34 cellular contexts compared by ENCODE assay signal in genomic region chr4:89125901-89126435, GRCh38.
"Had no signal": no experiment of that assay in that cellular context is flagged by ENCODE, and none has a peak within 500 bp of the region (broad histone marks: within the 10 kb centered on the region; RNA-seq: fewer than 3 reads in every experiment).

No MANE protein-coding gene starts in this region.

- H3K36me3 Mint-ChIP-seq: activated CD4-positive, alpha-beta memory T cell treated with anti-CD3 and anti-CD28 coated beads for 36 hours; activated naive CD4-positive, alpha-beta T cell treated with anti-CD3 and anti-CD28 coated beads, Interleukin-2, amount 50 U/mL, for 72 hours; activated naive CD8-positive, alpha-beta T cell treated with anti-CD3 and anti-CD28 coated beads for 36 hours had no signal

- H3K27me3 ChIP-seq: adrenal gland, body of pancreas, brain microvascular endothelial cell, breast epithelium had no signal

- H3K27ac ChIP-seq: adrenal gland, body of pancreas, brain microvascular endothelial cell, breast epithelium, VCaP had no signal

- H3K9me3 Mint-ChIP-seq: activated B cell treated with CpG ODN at 0.5 μM for 24 hours; activated CD4-positive, alpha-beta memory T cell treated with anti-CD3 and anti-CD28 coated beads for 36 hours; activated CD8-positive, alpha-beta T cell treated with anti-CD3 and anti-CD28 coated beads for 36 hours; activated naive CD4-positive, alpha-beta T cell treated with anti-CD3 and anti-CD28 coated beads for 36 hours; activated naive CD4-positive, alpha-beta T cell treated with anti-CD3 and anti-CD28 coated beads, Interleukin-2, amount 50 U/mL, for 72 hours; activated naive CD8-positive, alpha-beta T cell treated with anti-CD3 and anti-CD28 coated beads for 36 hours; activated T-cell treated with anti-CD3 and anti-CD28 coated beads, Interleukin-2, amount 50 U/mL, for 4 hours; activated T-cell treated with anti-CD3 and anti-CD28 coated beads, Interleukin-2, amount 50 U/mL, for 72 hours; activated T-helper 1 cell treated with anti-CD3 and anti-CD28 coated beads, Interleukin-12 subunit alpha, Interleukin-12 subunit beta, Interleukin-2, Interleukin-4 antibody, amounts not matched to agents 30 ng/mL and 10 ng/mL and 1 ng/mL, durations not matched to agents 14 hours and 24 hours and 36 hours; activated T-helper 17 cell treated with anti-CD3 and anti-CD28 coated beads, Interleukin-2, amount 50 U/mL, for 72 hours; T-helper 2 cell treated with Interferon-gamma antibody and Interleukin-4, amounts not matched to agents 5 μg/mL and 100 μg/mL, for 36 hours had no signal

- H3K4me3 ChIP-seq: adrenal gland, body of pancreas, breast epithelium had no signal

- H3K27me3 Mint-ChIP-seq: activated B cell treated with CpG ODN at 0.5 μM for 24 hours; activated CD8-positive, alpha-beta T cell treated with anti-CD3 and anti-CD28 coated beads for 36 hours had no signal

- H3K36me3 ChIP-seq: adrenal gland, brain microvascular endothelial cell, breast epithelium had no signal

- H3K4me3 Mint-ChIP-seq: activated B cell treated with CpG ODN at 0.5 μM for 24 hours; activated CD4-positive, alpha-beta memory T cell treated with anti-CD3 and anti-CD28 coated beads for 36 hours; activated CD4-positive, alpha-beta T cell treated with anti-CD3 and anti-CD28 coated beads, Interleukin-2, amount 10 ng/mL, durations not matched to agents 24 days and 14 days; activated CD8-positive, alpha-beta T cell treated with anti-CD3 and anti-CD28 coated beads for 36 hours; activated naive CD4-positive, alpha-beta T cell treated with anti-CD3 and anti-CD28 coated beads for 36 hours; activated naive CD8-positive, alpha-beta T cell treated with anti-CD3 and anti-CD28 coated beads for 36 hours; activated T-cell treated with anti-CD3 and anti-CD28 coated beads, Interleukin-2, amount 50 U/mL, for 4 hours; activated T-cell treated with anti-CD3 and anti-CD28 coated beads, Interleukin-2, amount 50 U/mL, for 72 hours; activated T-helper 1 cell treated with anti-CD3 and anti-CD28 coated beads, Interleukin-12 subunit alpha, Interleukin-12 subunit beta, Interleukin-2, Interleukin-4 antibody, amounts not matched to agents 30 ng/mL and 10 ng/mL and 1 ng/mL, durations not matched to agents 14 hours and 24 hours and 36 hours; activated T-helper 17 cell treated with anti-CD3 and anti-CD28 coated beads, Interleukin-2, amount 50 U/mL, for 72 hours; T-helper 2 cell treated with Interferon-gamma antibody and Interleukin-4, amounts not matched to agents 5 μg/mL and 100 μg/mL, for 36 hours had no signal

- ATAC-seq: activated CD8-positive, alpha-beta T cell treated with anti-CD3 and anti-CD28 coated beads for 36 hours; activated naive CD4-positive, alpha-beta T cell treated with anti-CD3 and anti-CD28 coated beads, Interleukin-2, amount 50 U/mL, for 72 hours; activated T-cell treated with anti-CD3 and anti-CD28 coated beads, Interleukin-2, amount 50 U/mL, for 4 hours; activated T-cell treated with anti-CD3 and anti-CD28 coated beads, Interleukin-2, amount 50 U/mL, for 72 hours; activated T-helper 17 cell treated with anti-CD3 and anti-CD28 coated beads, Interleukin-2, amount 50 U/mL, for 72 hours; body of pancreas had no signal

- H3K9me3 ChIP-seq: adrenal gland, body of pancreas, breast epithelium had no signal

- FAIRE-seq: astrocyte had no signal

- H3K4me1 Mint-ChIP-seq: activated B cell treated with CpG ODN at 0.5 μM for 24 hours; activated T-helper 17 cell treated with anti-CD3 and anti-CD28 coated beads, Interleukin-2, amount 50 U/mL, for 72 hours had no signal

- DNase-seq: activated B cell treated with CpG ODN at 0.5 μM for 24 hours; activated CD4-positive, alpha-beta memory T cell treated with anti-CD3 and anti-CD28 coated beads for 36 hours; activated CD4-positive, alpha-beta T cell treated with anti-CD3 and anti-CD28 coated beads for 4 hours; activated CD4-positive, alpha-beta T cell treated with anti-CD3 and anti-CD28 coated beads, Interleukin-2, amount 10 ng/mL, durations not matched to agents 24 days and 14 days; activated CD4-positive, alpha-beta T cell treated with anti-CD3 and anti-CD28 coated beads, Interleukin-2, amount 50 U/mL, for 1 hour; activated CD4-positive, alpha-beta T cell treated with anti-CD3 and anti-CD28 coated beads, Interleukin-2, amount 50 U/mL, for 4 hours; activated CD4-positive, CD25-positive, alpha-beta regulatory T cell treated with anti-CD3 and anti-CD28 coated beads, Interleukin-2, amount 50 U/mL, for 72 hours; activated CD8-positive, alpha-beta memory T cell treated with anti-CD3 and anti-CD28 coated beads, Interleukin-2, amount 50 U/mL, for 4 hours; activated CD8-positive, alpha-beta T cell treated with anti-CD3 and anti-CD28 coated beads for 36 hours; activated effector memory CD4-positive, alpha-beta T cell treated with anti-CD3 and anti-CD28 coated beads, Interleukin-2, amount 50 U/mL, for 16 hours; activated gamma-delta T cell treated with Interleukin-2 at 50 U/mL for 16 hours; activated naive CD4-positive, alpha-beta T cell; activated naive CD4-positive, alpha-beta T cell treated with anti-CD3 and anti-CD28 coated beads for 36 hours; activated naive CD4-positive, alpha-beta T cell treated with anti-CD3 and anti-CD28 coated beads, Interleukin-2, amount 50 U/mL, for 16 hours; activated naive CD8-positive, alpha-beta T cell treated with anti-CD3 and anti-CD28 coated beads for 36 hours; activated T-cell treated with anti-CD3 and anti-CD28 coated beads for 4 hours; activated T-cell treated with anti-CD3 and anti-CD28 coated beads, Interleukin-2, amount 50 U/mL, for 1 hour; activated T-cell treated with anti-CD3 and anti-CD28 coated beads, Interleukin-2, amount 50 U/mL, for 4 hours; activated T-cell treated with anti-CD3 and anti-CD28 coated beads, Interleukin-2, amount 50 U/mL, for 72 hours; adrenal gland; amniotic stem cell; aorta; body of pancreas; brain microvascular endothelial cell; central memory CD4-positive, alpha-beta T cell; T-helper 2 cell; T-helper 9 cell had no signal

- H3K4me1 ChIP-seq: adrenal gland, breast epithelium had no signal

- H3K27ac Mint-ChIP-seq: activated B cell treated with CpG ODN at 0.5 μM for 24 hours; activated CD4-positive, alpha-beta memory T cell treated with anti-CD3 and anti-CD28 coated beads for 36 hours; activated CD4-positive, alpha-beta T cell treated with anti-CD3 and anti-CD28 coated beads, Interleukin-2, amount 10 ng/mL, durations not matched to agents 24 days and 14 days; activated CD8-positive, alpha-beta T cell treated with anti-CD3 and anti-CD28 coated beads for 36 hours; activated naive CD4-positive, alpha-beta T cell treated with anti-CD3 and anti-CD28 coated beads for 36 hours; activated naive CD4-positive, alpha-beta T cell treated with anti-CD3 and anti-CD28 coated beads, Interleukin-2, amount 50 U/mL, for 72 hours; activated naive CD8-positive, alpha-beta T cell treated with anti-CD3 and anti-CD28 coated beads for 36 hours; activated T-cell treated with anti-CD3 and anti-CD28 coated beads, Interleukin-2, amount 50 U/mL, for 72 hours; activated T-helper 1 cell treated with anti-CD3 and anti-CD28 coated beads, Interleukin-12 subunit alpha, Interleukin-12 subunit beta, Interleukin-2, Interleukin-4 antibody, amounts not matched to agents 30 ng/mL and 10 ng/mL and 1 ng/mL, durations not matched to agents 14 hours and 24 hours and 36 hours; activated T-helper 17 cell treated with anti-CD3 and anti-CD28 coated beads, Interleukin-2, amount 50 U/mL, for 72 hours; T-helper 2 cell treated with Interferon-gamma antibody and Interleukin-4, amounts not matched to agents 5 μg/mL and 100 μg/mL, for 36 hours had no signal
